Comparison of ENCODE assay signal across 10 cellular contexts in genomic region chr20:25539742-25540201, GRCh38. TPM values are rescaled to one million over a fixed set of nuclear protein-coding genes. Genes with fewer than 3 reads are reported as not detected.
DNase-seq lines count a peak whose midpoint lies in the region; ATAC-seq and TF ChIP-seq lines count a peak whose summit lies in the region.
"Had no signal": no experiment of that assay in that cellular context is flagged by ENCODE, and none has a peak within 500 bp of the region (broad histone marks: within the 10 kb centered on the region; RNA-seq: fewer than 3 reads in every experiment).

No MANE protein-coding gene starts in this region.

- no peak for TF ChIP-seq POLR2A in adrenal gland (IDR thresholded peaks at IDR 0.05)
- no peak for TF ChIP-seq POLR2A in sigmoid colon (IDR thresholded peaks at IDR 0.05)

- no peak for TF ChIP-seq EP300 in sigmoid colon (IDR thresholded peaks at IDR 0.05)

- no peak for TF ChIP-seq CTCF in GM12864 (IDR thresholded peaks at IDR 0.05; ENCODE audit: low read depth, low read length, missing control alignments)
- TF ChIP-seq CTCF in adrenal gland (IDR thresholded peaks at IDR 0.05) = no peak
- TF ChIP-seq CTCF in heart right ventricle (IDR thresholded peaks at IDR 0.05) = no peak
- no peak for TF ChIP-seq CTCF in sigmoid colon (IDR thresholded peaks at IDR 0.05)

- H3K9me3 ChIP-seq in adrenal gland (replicated peaks in 1 of 3) (no peaks in the 10 kb centered on the region), heart right ventricle (no peaks in the 10 kb centered on the region), sigmoid colon (no peaks in the 10 kb centered on the region)

- H3K4me3 ChIP-seq in GM12864 (ENCODE audit: low read depth, low read length) (peak overlapping the region; percentile 83), adrenal gland (peak overlapping the region in 1 of 4 donors; percentile 46), heart right ventricle (peak overlapping the region; percentile 11 to 52 (median 42)), sigmoid colon (peak overlapping the region; percentile 15 to 47 (median 39))

- H3K27me3 ChIP-seq in adrenal gland (no peaks in the 10 kb centered on the region), heart right ventricle (no peaks in the 10 kb centered on the region), sigmoid colon (no peaks in the 10 kb centered on the region)

- intact Hi-C loops in adrenal gland (cut with DNase I) = loop anchor here (2.0 to 10.0 kb wide), 3 partner anchors 13 to 85 kb away; partner anchors contain the start of gene NANP (in 1 of the 2)
- intact Hi-C loops in heart right ventricle (cut with DNase I) = loop anchor here in 5 of 10 donors (5.0 to 10.0 kb wide), 5 partner anchors 45 to 135 kb away; partner anchors contain the start of genes NANP (in 2 of the 5), GINS1 (in 1 of the 5) and NINL (in 1 of the 5)
- intact Hi-C loops in sigmoid colon (cut with DNase I) = loop anchor here (10.0 kb wide), 1 partner anchor 155 kb away; the partner anchor contains the start of gene ZNF337

- H3K36me3 ChIP-seq in adrenal gland (replicated peaks in 1 of 2) (no peaks in the 10 kb centered on the region), heart right ventricle (no peaks in the 10 kb centered on the region), sigmoid colon (no peaks in the 10 kb centered on the region)

- H3K4me1 ChIP-seq in adrenal gland (replicated peaks in 1 of 2) (peaks cover 27 to 49% of the 10 kb centered on the region in 2 donors), heart right ventricle (peaks cover 3 to 41% (median 14%) of the 10 kb centered on the region in 9 donors), sigmoid colon (peaks cover 0 to 36% (median 20%) of the 10 kb centered on the region in 4 donors)

- 34 to 60% (median 51%) methylated on average over 10 of the region's 10 CpGs for WGBS in adrenal gland, 4 donors
- WGBS in heart right ventricle, 2 donors = 59 to 66% methylated on average over 10 of the region's 10 CpGs
- 78 to 84% methylated on average over 10 of the region's 10 CpGs for WGBS in sigmoid colon, 2 donors

- DNase-seq in GM12864 (ENCODE audit: low read depth) = no peak
- peak in 1 of 7 donors; percentile 43 for DNase-seq in adrenal gland
- DNase-seq in heart right ventricle = no peak
- no peak for DNase-seq in sigmoid colon
- DNase-seq in HPDE6-E6E7 (ENCODE audit: extremely low spot score) = no peak
- DNase-seq in activated effector memory CD4-positive, alpha-beta T cell treated with anti-CD3 and anti-CD28 coated beads, Interleukin-2, amount 50 U/mL, for 16 hours = no peak
- no peak for DNase-seq in T-helper 2 cell
- DNase-seq in NCI-H2171 treated with DMSO at 0.1 percent for 48 hours (lab: John Stamatoyannopoulos, UW) = no peak
- DNase-seq: activated CD8-positive, alpha-beta memory T cell treated with anti-CD3 and anti-CD28 coated beads, Interleukin-2, amount 50 U/mL, for 4 hours; NCI-H1105 had no signal

- ATAC-seq in heart right ventricle = peak in 7 of 8 donors; percentile 13 to 79 (median 61)

- peak overlapping the region; percentile 7 to 87 (median 80) for H3K27ac ChIP-seq in adrenal gland
- peak overlapping the region in 9 of 10 donors; percentile 16 to 73 (median 56) for H3K27ac ChIP-seq in heart right ventricle
- peak overlapping the region; percentile 32 to 76 (median 72) for H3K27ac ChIP-seq in sigmoid colon

RNA-seq across cellular contexts. Expression of gene NINL, which starts 45.6 kb away (rescaled TPM):
- total RNA-seq in adrenal gland (10 to 100 TPM in 7 of 8 donors, 1 to 10 TPM in 1; 10.0 to 30.9 (median 14.4) TPM), heart right ventricle (1 to 10 TPM; 1.4 to 8.3 (median 3.8) TPM), sigmoid colon (10 to 100 TPM in 2 of 4 donors, 1 to 10 TPM in 2; 9.6 to 19.9 (median 12.8) TPM)
- polyA plus RNA-seq in adrenal gland (10 to 100 TPM; 13.4 to 30.6 (median 20.3) TPM), heart right ventricle (10 to 100 TPM in 1 of 2 donors, 1 to 10 TPM in 1; 1.3 to 17.9 TPM), sigmoid colon (1 to 10 TPM; 2.4 to 3.8 (median 3.2) TPM)
